25 cellular contexts compared by ENCODE assay signal in the genomic region with DNA sequence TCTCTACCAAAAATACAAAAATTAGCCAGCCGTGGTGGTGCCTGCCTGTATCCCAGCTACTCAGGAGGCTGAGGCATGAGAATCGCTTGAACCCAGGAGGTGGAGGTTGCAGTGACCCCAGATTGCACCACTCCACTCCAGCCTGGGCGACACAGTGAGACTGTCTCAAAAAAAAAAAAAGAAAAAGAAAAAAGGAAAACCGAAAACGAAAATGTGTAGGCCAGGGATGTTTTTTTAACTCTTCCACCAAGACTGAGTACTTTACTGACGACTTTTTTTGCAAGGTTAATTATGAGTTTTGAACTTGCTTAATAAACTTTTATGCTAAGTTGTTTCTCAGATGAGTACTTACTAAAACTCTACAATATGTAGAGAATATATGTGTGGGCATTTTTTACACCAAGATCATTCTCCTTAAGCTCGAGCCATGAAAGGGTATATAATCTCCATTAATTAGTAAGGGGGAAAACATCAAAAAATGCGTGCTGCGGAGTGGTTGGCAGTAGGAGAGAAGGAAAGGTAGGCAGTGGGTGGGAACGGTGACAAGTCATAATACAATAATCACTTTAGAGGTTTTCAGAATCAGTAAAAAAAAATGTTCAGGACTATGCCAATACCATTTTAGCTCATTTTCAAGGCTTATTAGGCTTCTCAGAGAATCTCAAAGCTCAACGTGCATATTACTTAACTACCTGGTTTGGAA. TPM values are rescaled to one million over a fixed set of nuclear protein-coding genes. Genes with fewer than 3 reads are reported as not detected.
DNase-seq lines count a peak whose midpoint lies in the region; ATAC-seq and TF ChIP-seq lines count a peak whose summit lies in the region.
"Had no signal": no experiment of that assay in that cellular context is flagged by ENCODE, and none has a peak within 500 bp of the region (broad histone marks: within the 10 kb centered on the region; RNA-seq: fewer than 3 reads in every experiment).

No MANE protein-coding gene starts in this region.

- H3K4me3 ChIP-seq in A673 (ENCODE audit: low read depth, low read length, poor library complexity, severe bottlenecking) (no peak overlapping the region), SJSA1 (no peak overlapping the region), hepatocyte (no peak overlapping the region)
- no peak overlapping the region for H3K4me3 ChIP-seq in BLaER1 treated with 17β-estradiol and CSF1 and Interleukin-3, amounts not matched to agents 10 nM and 100 nM
- H3K4me3 ChIP-seq: GM23248, MG63, PC-9 had no signal

- TF ChIP-seq CTCF in A673 (conservative IDR thresholded peaks at IDR 0.05; ENCODE audit: low read depth, low read length) (no peak), hepatocyte (IDR thresholded peaks at IDR 0.05; ENCODE audit: poor library complexity) (no peak)

- POLR2A ChIA-PET in A673 (lab: Charles Lee; ENCODE audit: low non-redundant PET): no interaction called here

- no TSS peak for BruUV-seq in A673 (replicated peaks; lab: Mats Ljungman, UMichigan)

- H3K9me2 ChIP-seq in hepatocyte (replicated peaks; ENCODE audit: insufficient read depth): no peaks in the 10 kb centered on the region

- no peak overlapping the region for H2AFZ ChIP-seq in hepatocyte
- H2AFZ ChIP-seq: GM23248, PC-9 had no signal

- H3K27me3 ChIP-seq in A673 (replicated peaks; ENCODE audit: insufficient read depth, low read depth, low read length, poor library complexity) (no peaks in the 10 kb centered on the region), SJSA1 (replicated peaks) (no peaks in the 10 kb centered on the region), hepatocyte (peaks cover 17% of the 10 kb centered on the region)
- no peaks in the 10 kb centered on the region for H3K27me3 ChIP-seq in BLaER1 treated with 17β-estradiol and CSF1 and Interleukin-3, amounts not matched to agents 10 nM and 100 nM

- H3K36me3 ChIP-seq in A673 (ENCODE audit: insufficient read depth, low read length, poor library complexity, severe bottlenecking) (no peaks in the 10 kb centered on the region), SJSA1 (no peaks in the 10 kb centered on the region), hepatocyte (replicated peaks; ENCODE audit: insufficient read depth, low read depth) (no peaks in the 10 kb centered on the region)
- no peaks in the 10 kb centered on the region for H3K36me3 ChIP-seq in BLaER1 treated with 17β-estradiol and CSF1 and Interleukin-3, amounts not matched to agents 10 nM and 100 nM
- H3K36me3 ChIP-seq: MG63 had no signal

- DNase-seq in A673 (ENCODE audit: low spot score) (no peak), SJSA1 (ENCODE audit: low read depth in 1 of 2, low spot score in 2 of 2) (no peak), hepatocyte (ENCODE audit: low spot score) (no peak), dedifferentiated amniotic fluid mesenchymal stem cell (ENCODE audit: extremely low spot score) (no peak)
- DNase-seq: Calu3, DMS79 treated with DMSO at 0.1 percent for 48 hours, GM23248, H9, KG1, MG63, NCI-H1105, NCI-H1436 treated with DMSO at 0.1 percent for 48 hours, NCI-H187 treated with DMSO at 0.1 percent for 48 hours, NCI-H2171 treated with DMSO at 0.1 percent for 48 hours, NCI-H345, NCI-H524, NCI-H748 treated with DMSO at 0.1 percent for 48 hours, Right ventricle myocardium superior, RPMI8226, T-helper 1 cell had no signal

- no peaks in the 10 kb centered on the region for H3K79me2 ChIP-seq in hepatocyte

- CTCF ChIA-PET in A673 (lab: Charles Lee): no interaction called here

- peak overlapping the region in 7 of 11 experiments; percentile 8 to 60 (median 51); a peak in 13 of 22 replicates for H3K4me2 ChIP-seq in BLaER1 treated with 17β-estradiol and CSF1 and Interleukin-3, amounts not matched to agents 10 nM and 100 nM
- H3K4me2 ChIP-seq in hepatocyte: no peak overlapping the region

- no peaks in the 10 kb centered on the region for H4K20me1 ChIP-seq in BLaER1 treated with 17β-estradiol and CSF1 and Interleukin-3, amounts not matched to agents 10 nM and 100 nM
- no peaks in the 10 kb centered on the region for H4K20me1 ChIP-seq in hepatocyte (ENCODE audit: insufficient read depth, poor library complexity, severe bottlenecking)

- H3K4me1 ChIP-seq in A673 (ENCODE audit: insufficient read depth, low read length, poor library complexity, severe bottlenecking) (peaks cover 36% of the 10 kb centered on the region), SJSA1 (replicated peaks) (peaks cover 32% of the 10 kb centered on the region), hepatocyte (ENCODE audit: insufficient read depth) (no peaks in the 10 kb centered on the region)
- peaks cover 0 to 54% (median 19%) of the 10 kb centered on the region in 10 experiments; a peak in 11 of 20 replicates for H3K4me1 ChIP-seq in BLaER1 treated with 17β-estradiol and CSF1 and Interleukin-3, amounts not matched to agents 10 nM and 100 nM

- ATAC-seq in HG03066 (IDR thresholded peaks at IDR 0.05; ENCODE audit: low read depth, unreplicated experiment): peak; percentile 91
- no peak for ATAC-seq in GM21717 (IDR thresholded peaks at IDR 0.05; ENCODE audit: unreplicated experiment)

- intact Hi-C loops in A673 (cut with micrococcal nuclease; ENCODE audit: unreplicated experiment): no loop called here

- 91% methylated on average over 11 of the region's 11 CpGs for WGBS in hepatocyte (ENCODE audit: low lambda C conversion rate, missing lambda C conversion rate)

- H3K9ac ChIP-seq in BLaER1 treated with 17β-estradiol and CSF1 and Interleukin-3, amounts not matched to agents 10 nM and 100 nM: peak overlapping the region in 3 of 11 experiments; percentile 4 to 34 (median 31); a peak in 4 of 22 replicates
- H3K9ac ChIP-seq: GM23248 had no signal

- H3K27ac ChIP-seq in A673 (ENCODE audit: low read depth, low read length, poor library complexity, severe bottlenecking) (peak overlapping the region; percentile 10), SJSA1 (0 out of 2 replicates have a peak overlapping the region, but pooled peaks have one; percentile 0), hepatocyte (no peak overlapping the region)
- H3K27ac ChIP-seq in BLaER1 treated with 17β-estradiol and CSF1 and Interleukin-3, amounts not matched to agents 10 nM and 100 nM: peak overlapping the region in 6 of 11 experiments; percentile 22 to 68 (median 50); a peak in 11 of 22 replicates
- H3K27ac ChIP-seq: GM23248, PC-9 had no signal

- no peaks in the 10 kb centered on the region for H3K9me3 ChIP-seq in A673 (ENCODE audit: low read depth, low read length, poor library complexity, severe bottlenecking)
- H3K9me3 ChIP-seq in BLaER1 treated with 17β-estradiol and CSF1 and Interleukin-3, amounts not matched to agents 10 nM and 100 nM (replicated peaks in 1 of 11): peaks cover 0 to 18% (median 0%) of the 10 kb centered on the region in 11 experiments; a peak in 6 of 22 replicates
- H3K9me3 ChIP-seq in SJSA1 (replicated peaks): no peaks in the 10 kb centered on the region
- no peaks in the 10 kb centered on the region for H3K9me3 ChIP-seq in hepatocyte (ENCODE audit: low read depth)
- H3K9me3 ChIP-seq: MG63 had no signal

RNA-seq across cellular contexts. Expression of a gene that starts 8.6 kb away (rescaled TPM):
- 81.6 and 85.2 TPM in 2 replicates for total RNA-seq in A673 (2021)
- 1.3 and 1.4 TPM in 2 replicates for total RNA-seq in SJSA1 (2014; rRNA removed; shearing (Covaris generic))
- total RNA-seq in hepatocyte: 1.0 and 1.2 TPM in 2 replicates
- polyA plus RNA-seq in hepatocyte: 0.10 and 0.60 TPM in 2 replicates
- total RNA-seq: B cell, GM23248 had no signal
- polyA plus RNA-seq: GM23248 had no signal

Comparison
In these comparisons a context has a peak if more than half of its experiments do, and no peak if none do; other contexts are left out.
1. RNA of a gene that starts 8.6 kb away (total RNA-seq): 81.6 to 85.2 TPM in A673; 1.3 to 1.4 TPM in SJSA1 and 1.0 to 1.2 TPM in hepatocyte; every median in the first group is over 10 times any median in the second.